Comparison of ENCODE assay signal across 8 cellular contexts in genomic region chr21:26842300-26842699, GRCh38. TPM values are rescaled to one million over a fixed set of nuclear protein-coding genes. Genes with fewer than 3 reads are reported as not detected.
DNase-seq lines count a peak whose midpoint lies in the region; ATAC-seq and TF ChIP-seq lines count a peak whose summit lies in the region.
"Had no signal": no experiment of that assay in that cellular context is flagged by ENCODE, and none has a peak within 500 bp of the region (broad histone marks: within the 10 kb centered on the region; RNA-seq: fewer than 3 reads in every experiment).

No MANE protein-coding gene starts in this region.

- TF ChIP-seq CTCF in H9 (conservative IDR thresholded peaks at IDR 0.05) = no peak
- TF ChIP-seq CTCF in suprapubic skin (IDR thresholded peaks at IDR 0.05) = no peak

- H3T11ph ChIP-seq in H9 (ENCODE audit: low read length) = no peak overlapping the region

- TF ChIP-seq EP300 in suprapubic skin (IDR thresholded peaks at IDR 0.05) = no peak

- no CpG with 5 or more reads among the region's 11 CpGs for WGBS in H9 (ENCODE audit: extremely low coverage, insufficient read length, low lambda C conversion rate)
- WGBS in suprapubic skin = 61% methylated on average over 11 of the region's 11 CpGs

- peaks cover 0 to 2% of the 10 kb centered on the region in 2 experiments; a peak in 3 of 5 replicates for H3K9me3 Mint-ChIP-seq in H9
- no peaks in the 10 kb centered on the region for H3K9me3 Mint-ChIP-seq in activated CD4-positive, alpha-beta memory T cell treated with anti-CD3 and anti-CD28 coated beads, Interleukin-2, amount 10 ng/mL, durations not matched to agents 7 days and 5 days

- peak overlapping the region; percentile 91 for H3K4me2 ChIP-seq in H9 (ENCODE audit: insufficient read depth, insufficient read length, low read length)

- peak overlapping the region; percentile 82 for H3K4me3 ChIP-seq in suprapubic skin

- peak overlapping the region; percentile 83 to 89; a peak in 4 of 5 replicates for H3K4me3 Mint-ChIP-seq in H9
- H3K4me3 Mint-ChIP-seq in activated CD4-positive, alpha-beta memory T cell treated with anti-CD3 and anti-CD28 coated beads, Interleukin-2, amount 10 ng/mL, durations not matched to agents 7 days and 5 days = no peak overlapping the region

- no peak overlapping the region for H2AK5ac ChIP-seq in H9 (ENCODE audit: insufficient read length, low read length)

- H3K27ac Mint-ChIP-seq in H9 = peak overlapping the region in 1 of 3 experiments; percentile 98; a peak in 2 of 7 replicates
- H3K27ac Mint-ChIP-seq in activated CD4-positive, alpha-beta memory T cell treated with anti-CD3 and anti-CD28 coated beads, Interleukin-2, amount 10 ng/mL, durations not matched to agents 7 days and 5 days = no peak overlapping the region

- peaks cover 26 to 29% of the 10 kb centered on the region in 2 experiments for H3K4me1 Mint-ChIP-seq in H9
- peaks cover 39% of the 10 kb centered on the region for H3K4me1 Mint-ChIP-seq in activated CD4-positive, alpha-beta memory T cell treated with anti-CD3 and anti-CD28 coated beads, Interleukin-2, amount 10 ng/mL, durations not matched to agents 7 days and 5 days

- no peak overlapping the region for H2AFZ ChIP-seq in H9 (ENCODE audit: low read length)

- no peaks in the 10 kb centered on the region for H3K79me1 ChIP-seq in H9 (ENCODE audit: insufficient read depth, low read depth, low read length, poor library complexity, severe bottlenecking)

- H3K36me3 Mint-ChIP-seq in H9 (ENCODE audit: insufficient read depth in 1 of 3, low read depth in 3 of 3) = peaks cover 47 to 54% (median 53%) of the 10 kb centered on the region in 3 experiments
- H3K36me3 Mint-ChIP-seq in activated CD4-positive, alpha-beta memory T cell treated with anti-CD3 and anti-CD28 coated beads, Interleukin-2, amount 10 ng/mL, durations not matched to agents 7 days and 5 days (ENCODE audit: low read depth) = peaks cover 4% of the 10 kb centered on the region

- no peak for DNase-seq in H9
- DNase-seq in amniotic epithelial cell (ENCODE audit: low read depth) = peak; percentile 70
- peak; percentile 63 for DNase-seq in iris pigment epithelial cell (ENCODE audit: low read depth)
- no peak for DNase-seq in suprapubic skin (ENCODE audit: low spot score in 2 of 2)
- DNase-seq in activated CD4-positive, alpha-beta memory T cell treated with anti-CD3 and anti-CD28 coated beads, Interleukin-2, amount 10 ng/mL, durations not matched to agents 7 days and 5 days = no peak
- DNase-seq: NCI-H526 treated with DMSO at 0.1 percent for 48 hours had no signal

- no peak overlapping the region for H4K8ac ChIP-seq in H9 (replicated peaks; ENCODE audit: insufficient read length, low read depth, low read length)

- no peak overlapping the region for H3K9ac ChIP-seq in H9 (ENCODE audit: extremely low read depth, insufficient read length, low read length)

- no peak overlapping the region for H2BK12ac ChIP-seq in H9 (ENCODE audit: insufficient read length, low read depth, low read length)

- H4K91ac ChIP-seq in H9 (ENCODE audit: insufficient read length, low read depth, low read length) = no peak overlapping the region

- CTCF ChIA-PET in activated CD4-positive, alpha-beta memory T cell treated with anti-CD3 and anti-CD28 coated beads, Interleukin-2, amount 10 ng/mL, durations not matched to agents 7 days and 5 days (lab: Charles Lee) = no interaction called here

- no peaks in the 10 kb centered on the region for H3K9me3 ChIP-seq in H9 (ENCODE audit: control insufficient read depth, low read depth, low read length)
- H3K9me3 ChIP-seq in suprapubic skin = no peaks in the 10 kb centered on the region

- no peak overlapping the region for H3K23ac ChIP-seq in H9 (ENCODE audit: insufficient read length, low read depth, low read length)

- H3K27ac ChIP-seq in H9 (ENCODE audit: insufficient read length, low read depth, low read length) (no peak overlapping the region), suprapubic skin (peak overlapping the region; percentile 90)

- TF ChIP-seq POLR2A in suprapubic skin (IDR thresholded peaks at IDR 0.05) = no peak

- ATAC-seq in HG03378 (IDR thresholded peaks at IDR 0.05; ENCODE audit: unreplicated experiment) (no peak), GM21526 (IDR thresholded peaks at IDR 0.05; ENCODE audit: low FRiP score, unreplicated experiment) (no peak)

- no peak overlapping the region for H2BK20ac ChIP-seq in H9 (ENCODE audit: low read depth, low read length, poor library complexity, severe bottlenecking)

- POLR2A ChIA-PET in activated CD4-positive, alpha-beta memory T cell treated with anti-CD3 and anti-CD28 coated beads, Interleukin-2, amount 10 ng/mL, durations not matched to agents 7 days and 5 days (lab: Charles Lee) = no interaction called here

- H3K4ac ChIP-seq in H9 (ENCODE audit: low read depth, low read length) = no peak overlapping the region

- H2BK15ac ChIP-seq in H9 (ENCODE audit: low read depth, low read length) = no peak overlapping the region

- H3K14ac ChIP-seq in H9 (ENCODE audit: insufficient read depth, low read length) = no peak overlapping the region

- peaks cover 31% of the 10 kb centered on the region for H3K36me3 ChIP-seq in suprapubic skin

- peaks cover 18% of the 10 kb centered on the region for H3K27me3 Mint-ChIP-seq in H9 (ENCODE audit: low read depth)
- H3K27me3 Mint-ChIP-seq in activated CD4-positive, alpha-beta memory T cell treated with anti-CD3 and anti-CD28 coated beads, Interleukin-2, amount 10 ng/mL, durations not matched to agents 7 days and 5 days = peaks cover 60% of the 10 kb centered on the region

- no peak overlapping the region for H2BK5ac ChIP-seq in H9 (ENCODE audit: insufficient read length, low read length)

- no peak overlapping the region for H4K5ac ChIP-seq in H9 (ENCODE audit: insufficient read length, low read depth, low read length)

- no peak overlapping the region for H3K56ac ChIP-seq in H9 (ENCODE audit: insufficient read length, low read depth, low read length)

- H2BK120ac ChIP-seq in H9 (ENCODE audit: low read depth, low read length, poor library complexity, severe bottlenecking) = no peak overlapping the region

- H3K4me1 ChIP-seq in H9 (ENCODE audit: insufficient read depth, low read length) (0 out of 2 replicates have a peak, but pooled peaks cover 4% of the 10 kb centered on the region), suprapubic skin (peaks cover 40% of the 10 kb centered on the region)

- peaks cover 23% of the 10 kb centered on the region for H3K23me2 ChIP-seq in H9 (ENCODE audit: insufficient read length, low read depth, low read length, poor library complexity, severe bottlenecking)

- no peak overlapping the region for H3K18ac ChIP-seq in H9 (ENCODE audit: insufficient read length, low read depth, low read length)

- H3K79me2 ChIP-seq in H9 (ENCODE audit: insufficient read depth, low read length) = peaks cover 8% of the 10 kb centered on the region; the same call in 1 of the 2 replicates

- H3K27me3 ChIP-seq in H9 (ENCODE audit: insufficient read depth, low read length) (no peaks in the 10 kb centered on the region; the same call in 1 of the 2 replicates), suprapubic skin (no peaks in the 10 kb centered on the region)

- no peaks in the 10 kb centered on the region for H4K20me1 ChIP-seq in H9 (ENCODE audit: control insufficient read depth, insufficient read depth, insufficient read length)

RNA-seq across cellular contexts. Expression of gene ADAMTS1, which starts 2.9 kb away (rescaled TPM):
- total RNA-seq in H9 (2021) = 17.8 and 17.9 TPM in 2 replicates
- total RNA-seq in suprapubic skin = 10 to 100 TPM; 21.2 to 29.2 (median 22.5) TPM
- 1 to 10 TPM; 1.2 to 1.4 TPM for total RNA-seq in activated CD4-positive, alpha-beta memory T cell treated with anti-CD3 and anti-CD28 coated beads, Interleukin-2, amount 10 ng/mL, durations not matched to agents 7 days and 5 days

Comparison
In these comparisons a context has a peak if more than half of its experiments do, and no peak if none do; other contexts are left out.
1. DNase-seq: peak in amniotic epithelial cell (single experiment) and iris pigment epithelial cell (single experiment); none in H9 (single experiment), suprapubic skin (0 of 2) and activated CD4-positive, alpha-beta memory T cell treated with anti-CD3 and anti-CD28 coated beads, Interleukin-2, amount 10 ng/mL, durations not matched to agents 7 days and 5 days (single experiment).